Comparison of ENCODE assay signal across 8 cellular contexts in the genomic region with DNA sequence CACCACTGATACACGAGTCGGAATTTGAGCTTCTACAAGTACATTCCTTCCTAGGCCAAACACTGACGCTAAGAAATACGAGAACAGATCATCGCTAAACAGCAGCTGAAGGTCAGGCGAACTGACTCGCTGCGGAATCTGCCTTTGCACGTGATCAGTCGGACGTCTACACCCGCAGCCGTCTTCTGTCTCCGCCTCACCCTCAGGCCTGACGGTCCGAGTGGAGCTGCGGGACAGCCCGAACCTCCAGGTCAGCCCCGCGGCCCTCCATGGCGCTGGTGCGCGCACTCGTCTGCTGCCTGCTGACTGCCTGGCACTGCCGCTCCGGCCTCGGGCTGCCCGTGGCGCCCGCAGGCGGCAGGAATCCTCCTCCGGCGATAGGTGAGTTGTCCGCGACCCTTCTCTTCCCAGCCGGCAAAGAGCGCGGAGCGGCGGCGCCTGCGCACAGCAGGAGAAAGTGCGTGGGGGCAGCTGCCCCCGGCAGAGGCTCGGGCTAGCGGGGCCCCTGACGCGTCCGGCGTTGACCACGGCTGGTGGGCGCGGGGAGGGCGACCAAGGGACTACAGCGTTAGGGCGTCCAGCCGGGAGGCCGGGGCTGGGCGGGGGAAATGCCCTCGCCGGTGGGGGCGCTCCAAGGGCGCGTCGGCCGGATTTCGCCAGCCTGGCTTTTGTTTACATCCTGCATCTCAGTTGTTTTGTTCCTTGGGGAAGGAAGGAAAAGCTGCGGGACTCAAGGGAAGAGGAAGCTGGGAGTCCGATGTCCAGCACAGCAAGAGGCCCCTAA.
DNase-seq lines count a peak whose midpoint lies in the region; ATAC-seq and TF ChIP-seq lines count a peak whose summit lies in the region.

A gene with protein sequence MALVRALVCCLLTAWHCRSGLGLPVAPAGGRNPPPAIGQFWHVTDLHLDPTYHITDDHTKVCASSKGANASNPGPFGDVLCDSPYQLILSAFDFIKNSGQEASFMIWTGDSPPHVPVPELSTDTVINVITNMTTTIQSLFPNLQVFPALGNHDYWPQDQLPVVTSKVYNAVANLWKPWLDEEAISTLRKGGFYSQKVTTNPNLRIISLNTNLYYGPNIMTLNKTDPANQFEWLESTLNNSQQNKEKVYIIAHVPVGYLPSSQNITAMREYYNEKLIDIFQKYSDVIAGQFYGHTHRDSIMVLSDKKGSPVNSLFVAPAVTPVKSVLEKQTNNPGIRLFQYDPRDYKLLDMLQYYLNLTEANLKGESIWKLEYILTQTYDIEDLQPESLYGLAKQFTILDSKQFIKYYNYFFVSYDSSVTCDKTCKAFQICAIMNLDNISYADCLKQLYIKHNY (plus strand): TSS at position 181 of the 784 bp plus-strand sequence. CDS start 89 bp downstream, at position 270.

- peak; percentile 81 for TF ChIP-seq CTCF in 22Rv1 (IDR thresholded peaks at IDR 0.05)
- TF ChIP-seq CTCF in GM12873 (IDR thresholded peaks at IDR 0.05; ENCODE audit: insufficient read depth, low read depth, low read length, missing control alignments) = peak; percentile 32
- peak; percentile 8 for TF ChIP-seq CTCF in NB4 (IDR thresholded peaks at IDR 0.05; ENCODE audit: low read depth, low read length)
- TF ChIP-seq CTCF in coronary artery (IDR thresholded peaks at IDR 0.05) = no peak

- DNase-seq in NB4 (ENCODE audit: low read depth) (peak; percentile 38), SKM-1 treated with dmso at 0.1 percent for 144 hours (lab: John Stamatoyannopoulos, UW; ENCODE audit: unreplicated experiment) (peak; percentile 69), coronary artery (ENCODE audit: low spot score) (peak; percentile 87)
- DNase-seq in stimulated activated CD8-positive, alpha-beta memory T cell treated with anti-CD3 and anti-CD28 coated beads, Interleukin-2, amount 100 ng/mL, for 48 hours (ENCODE audit: low read depth in 2 of 2) = peak; percentile 3 to 4

- peak within 1 kb of the TSS; percentile 48 for H3K4me3 ChIP-seq in NB4 (ENCODE audit: low read depth, low read length)
- peak within 1 kb of the TSS; percentile 86 for H3K4me3 ChIP-seq in coronary artery

- H3K27ac ChIP-seq in 22Rv1 (peak within 1 kb of the TSS; percentile 97), coronary artery (peak within 1 kb of the TSS; percentile 81 to 92), layer of hippocampus (ENCODE audit: low read depth, low read length) (peak within 1 kb of the TSS; percentile 93)

- ATAC-seq in HG02623 (IDR thresholded peaks at IDR 0.05; ENCODE audit: unreplicated experiment) = peak; percentile 53

- no peaks in the 10 kb centered on the region for H3K27me3 ChIP-seq in layer of hippocampus (ENCODE audit: control insufficient read depth, insufficient read depth, low read length)

- no peak for TF ChIP-seq POLR2A in NB4 (IDR thresholded peaks at IDR 0.05; ENCODE audit: extremely low read depth, insufficient read length)

Comparison
In these comparisons a context has a peak if more than half of its experiments do, and no peak if none do; other contexts are left out.
1. Peak in every context shown above with its lines: DNase-seq, ATAC-seq, H3K4me3 ChIP-seq and H3K27ac ChIP-seq.
2. DNase-seq: peak in every context shown above with its lines; median percentile 87 in coronary artery; 69 in SKM-1 treated with dmso at 0.1 percent for 144 hours; 38 in NB4; 4 in stimulated activated CD8-positive, alpha-beta memory T cell treated with anti-CD3 and anti-CD28 coated beads, Interleukin-2, amount 100 ng/mL, for 48 hours.